In the genomic region with DNA sequence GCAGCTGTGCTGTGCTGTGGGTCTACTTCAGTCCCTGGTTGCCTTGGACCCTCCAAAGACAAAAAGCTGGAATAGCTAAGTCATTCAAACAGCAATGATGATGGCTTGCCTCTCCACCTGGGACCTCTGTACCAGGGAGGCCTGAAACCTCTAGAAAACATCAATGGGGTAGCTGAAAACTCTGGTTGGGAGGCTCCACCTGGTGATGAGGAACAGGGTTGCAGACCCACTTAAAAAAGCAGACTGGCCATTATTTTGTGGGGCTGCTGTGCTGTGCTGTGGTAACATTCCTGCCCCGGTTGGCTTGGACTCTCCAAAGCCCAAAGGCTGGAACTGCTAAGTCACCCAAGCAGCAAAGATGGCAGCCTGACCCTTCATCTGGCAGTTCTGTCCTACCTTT, we compare ENCODE assay signal across 15 cellular contexts.
DNase-seq lines count a peak whose midpoint lies in the region; TF ChIP-seq lines count a peak whose summit lies in the region.
"Had no signal": no experiment of that assay in that cellular context is flagged by ENCODE, and none has a peak within 500 bp of the region (broad histone marks: within the 10 kb centered on the region; RNA-seq: fewer than 3 reads in every experiment).

No MANE protein-coding gene starts in this region.

- H2AK5ac ChIP-seq in H9 (ENCODE audit: insufficient read length, low read length): no peak overlapping the region

- H3K36me3 Mint-ChIP-seq in H9 (ENCODE audit: insufficient read depth in 1 of 3, low read depth in 3 of 3): peaks cover 9 to 20% (median 15%) of the 10 kb centered on the region in 3 experiments
- H3K36me3 Mint-ChIP-seq in Caco-2 (ENCODE audit: insufficient read depth, unreplicated experiment): no peaks in the 10 kb centered on the region

- H3K23me2 ChIP-seq in H9 (ENCODE audit: insufficient read length, low read depth, low read length, poor library complexity, severe bottlenecking): no peaks in the 10 kb centered on the region

- no peak overlapping the region for H3K56ac ChIP-seq in H9 (ENCODE audit: insufficient read length, low read depth, low read length)

- no peak overlapping the region for H2BK12ac ChIP-seq in H9 (ENCODE audit: insufficient read length, low read depth, low read length)

- peaks cover 6% of the 10 kb centered on the region for H3K9me3 ChIP-seq in H9 (ENCODE audit: control insufficient read depth, low read depth, low read length)
- H3K9me3 ChIP-seq in SK-N-SH: no peaks in the 10 kb centered on the region
- H3K9me3 ChIP-seq in Caco-2: 0 out of 2 replicates have a peak, but pooled peaks cover 7% of the 10 kb centered on the region
- H3K9me3 ChIP-seq in esophagus muscularis mucosa: peaks cover 0 to 14% (median 5%) of the 10 kb centered on the region in 4 donors

- H4K91ac ChIP-seq in H9 (ENCODE audit: insufficient read length, low read depth, low read length): no peak overlapping the region

- CTCF ChIA-PET in SK-N-SH (lab: Yijun Ruan, JAX): interaction anchor here (1.9 kb wide), 1 partner anchor 581 kb away, joined by 4 read pairs; no protein-coding TSS in a partner anchor
- CTCF ChIA-PET in Caco-2 (lab: Charles Lee): no interaction called here

- H3K9me3 Mint-ChIP-seq in H9 (peaks cover 18 to 23% of the 10 kb centered on the region in 2 experiments), Caco-2 (ENCODE audit: unreplicated experiment) (peaks cover 13% of the 10 kb centered on the region)

- no peak overlapping the region for H3K4me3 ChIP-seq in SK-N-SH (ENCODE audit: low read depth in 2 of 2, low read length in 1 of 2)
- H3K4me3 ChIP-seq in Caco-2 (ENCODE audit: low read depth, low read length): no peak overlapping the region
- no peak overlapping the region for H3K4me3 ChIP-seq in esophagus muscularis mucosa
- H3K4me3 ChIP-seq: BLaER1, cardiac muscle cell, tibial artery had no signal

- H2BK120ac ChIP-seq in H9 (ENCODE audit: low read depth, low read length, poor library complexity, severe bottlenecking): no peak overlapping the region

- H3K4me2 ChIP-seq in H9 (ENCODE audit: insufficient read depth, insufficient read length, low read length): no peak overlapping the region
- H3K4me2 ChIP-seq in SK-N-SH: no peak overlapping the region
- H3K4me2 ChIP-seq: BLaER1, KMS-11 had no signal

- H3K79me1 ChIP-seq in H9 (ENCODE audit: insufficient read depth, low read depth, low read length, poor library complexity, severe bottlenecking): no peaks in the 10 kb centered on the region

- H3T11ph ChIP-seq in H9 (ENCODE audit: low read length): no peak overlapping the region

- H3K27me3 ChIP-seq in H9 (ENCODE audit: insufficient read depth, low read length) (no peaks in the 10 kb centered on the region), SK-N-SH (ENCODE audit: insufficient read depth) (no peaks in the 10 kb centered on the region), Caco-2 (replicated peaks; ENCODE audit: control insufficient read depth, insufficient read depth, low read length) (no peaks in the 10 kb centered on the region), esophagus muscularis mucosa (no peaks in the 10 kb centered on the region)
- H3K27me3 ChIP-seq: BLaER1, cardiac muscle cell, tibial artery had no signal

- no peak overlapping the region for H3K18ac ChIP-seq in H9 (ENCODE audit: insufficient read length, low read depth, low read length)

- no peaks in the 10 kb centered on the region for H3K4me1 Mint-ChIP-seq in H9
- no peaks in the 10 kb centered on the region for H3K4me1 Mint-ChIP-seq in Caco-2 (ENCODE audit: low read depth, unreplicated experiment)

- H2BK15ac ChIP-seq in H9 (ENCODE audit: low read depth, low read length): no peak overlapping the region

- DNase-seq in AG08396 (ENCODE audit: low spot score): peak; percentile 2
- peak; percentile 36 for DNase-seq in H9
- no peak for DNase-seq in SK-N-SH
- peak; percentile 3 for DNase-seq in iPS DF 19.7 (ENCODE audit: low read depth, low spot score)
- no peak for DNase-seq in Caco-2
- no peak for DNase-seq in C1 segment of cervical spinal cord (lab: John Stamatoyannopoulos, UW)
- no peak for DNase-seq in DMS153 treated with DMSO at 0.1 percent for 48 hours (lab: John Stamatoyannopoulos, UW; ENCODE audit: unreplicated experiment)
- no peak for DNase-seq in esophagus muscularis mucosa (ENCODE audit: extremely low spot score)
- DNase-seq: activated naive CD4-positive, alpha-beta T cell treated with anti-CD3 and anti-CD28 coated beads for 36 hours; NCI-H187; NCI-H524 treated with DMSO at 0.1 percent for 48 hours; tibial artery had no signal

- H3K23ac ChIP-seq in H9 (ENCODE audit: insufficient read length, low read depth, low read length): no peak overlapping the region

- no TSS peak for BruUV-seq in Caco-2 (replicated peaks; lab: Mats Ljungman, UMichigan)

- H3K27me3 Mint-ChIP-seq in H9 (ENCODE audit: low read depth) (no peaks in the 10 kb centered on the region), Caco-2 (ENCODE audit: insufficient read depth, unreplicated experiment) (no peaks in the 10 kb centered on the region)

- H4K5ac ChIP-seq in H9 (ENCODE audit: insufficient read length, low read depth, low read length): no peak overlapping the region

- H3K4ac ChIP-seq in H9 (ENCODE audit: low read depth, low read length): no peak overlapping the region

- no peaks in the 10 kb centered on the region for H3F3A ChIP-seq in SK-N-SH (replicated peaks; ENCODE audit: insufficient read depth)

- no peak overlapping the region for H3K14ac ChIP-seq in H9 (ENCODE audit: insufficient read depth, low read length)

- H3K9ac ChIP-seq in H9 (ENCODE audit: extremely low read depth, insufficient read length, low read length) (no peak overlapping the region), SK-N-SH (no peak overlapping the region)
- H3K9ac ChIP-seq: BLaER1, KMS-11 had no signal

- TF ChIP-seq RAD21 in SK-N-SH (IDR thresholded peaks at IDR 0.05; ENCODE audit: low read length): peak; percentile 49

- H3K27ac ChIP-seq in H9 (ENCODE audit: insufficient read length, low read depth, low read length) (no peak overlapping the region), SK-N-SH (ENCODE audit: low read depth in 2 of 2, low read length in 1 of 2) (no peak overlapping the region), esophagus muscularis mucosa (replicated peaks in 1 of 4) (no peak overlapping the region)
- H3K27ac ChIP-seq: BLaER1, cardiac muscle cell, KMS-11, tibial artery had no signal

- no peak for TF ChIP-seq POLR2A in esophagus muscularis mucosa (IDR thresholded peaks at IDR 0.05; ENCODE audit: low read depth)

- no peak overlapping the region for H2BK5ac ChIP-seq in H9 (ENCODE audit: insufficient read length, low read length)

- no CpG with 5 or more reads among the region's 1 CpG for WGBS in H9 (ENCODE audit: extremely low coverage, insufficient read length, low lambda C conversion rate)
- 36% methylated on average over 1 of the region's 1 CpG for WGBS in SK-N-SH (ENCODE audit: low lambda C conversion rate)
- no CpG with 5 or more reads among the region's 1 CpG for WGBS in esophagus muscularis mucosa

- POLR2A ChIA-PET in SK-N-SH (lab: Yijun Ruan, JAX): no interaction called here
- POLR2A ChIA-PET in Caco-2 (lab: Charles Lee): no interaction called here

- H4K8ac ChIP-seq in H9 (replicated peaks; ENCODE audit: insufficient read length, low read depth, low read length): no peak overlapping the region

- H2BK20ac ChIP-seq in H9 (ENCODE audit: low read depth, low read length, poor library complexity, severe bottlenecking): no peak overlapping the region

- H2AFZ ChIP-seq in H9 (ENCODE audit: low read length): no peak overlapping the region
- H2AFZ ChIP-seq in SK-N-SH (ENCODE audit: low read depth): no peak overlapping the region

- no peaks in the 10 kb centered on the region for H3K36me3 ChIP-seq in SK-N-SH (replicated peaks in 1 of 2; ENCODE audit: control insufficient read depth in 1 of 2, insufficient read depth in 2 of 2, low read length in 1 of 2)
- H3K36me3 ChIP-seq in Caco-2 (ENCODE audit: control insufficient read depth, insufficient read depth, low read length): no peaks in the 10 kb centered on the region
- no peaks in the 10 kb centered on the region for H3K36me3 ChIP-seq in esophagus muscularis mucosa
- H3K36me3 ChIP-seq: BLaER1, cardiac muscle cell, tibial artery had no signal

- H3K27ac Mint-ChIP-seq in H9 (no peak overlapping the region; a peak in 1 of 7 replicates), Caco-2 (ENCODE audit: unreplicated experiment) (no peak overlapping the region)
- H3K27ac Mint-ChIP-seq: activated naive CD4-positive, alpha-beta T cell treated with anti-CD3 and anti-CD28 coated beads for 36 hours had no signal

- TF ChIP-seq EP300 in SK-N-SH (IDR thresholded peaks at IDR 0.05; ENCODE audit: borderline replicate concordance in 1 of 2, low read depth in 1 of 2, low read length in 1 of 2) (no peak), esophagus muscularis mucosa (IDR thresholded peaks at IDR 0.05) (no peak)

- H4K20me1 ChIP-seq in H9 (ENCODE audit: control insufficient read depth, insufficient read depth, insufficient read length) (no peaks in the 10 kb centered on the region), SK-N-SH (ENCODE audit: insufficient read depth) (no peaks in the 10 kb centered on the region)
- H4K20me1 ChIP-seq: BLaER1 had no signal

- H3K4me1 ChIP-seq in H9 (ENCODE audit: insufficient read depth, low read length) (no peaks in the 10 kb centered on the region), SK-N-SH (ENCODE audit: control insufficient read depth in 1 of 2, insufficient read depth in 2 of 2, low read depth in 1 of 2, low read length in 1 of 2) (no peaks in the 10 kb centered on the region), Caco-2 (no peaks in the 10 kb centered on the region), esophagus muscularis mucosa (no peaks in the 10 kb centered on the region)
- H3K4me1 ChIP-seq: BLaER1, tibial artery had no signal

- TF ChIP-seq CTCF in H9 (conservative IDR thresholded peaks at IDR 0.05): peak; percentile 58; the same call in 2 of the 3 replicates
- no peak for TF ChIP-seq CTCF in SK-N-SH (IDR thresholded peaks at IDR 0.05)
- TF ChIP-seq CTCF in Caco-2 (IDR thresholded peaks at IDR 0.05; ENCODE audit: insufficient read depth in 1 of 2, low read depth in 1 of 2, low read length in 1 of 2, severe bottlenecking in 1 of 2, unreplicated experiment in 1 of 2): no peak
- no peak for TF ChIP-seq CTCF in esophagus muscularis mucosa (IDR thresholded peaks at IDR 0.05)

- no peak overlapping the region for H3K4me3 Mint-ChIP-seq in H9
- H3K4me3 Mint-ChIP-seq in Caco-2 (ENCODE audit: unreplicated experiment): no peak overlapping the region
- H3K4me3 Mint-ChIP-seq: activated naive CD4-positive, alpha-beta T cell treated with anti-CD3 and anti-CD28 coated beads for 36 hours had no signal

- intact Hi-C loops in Caco-2 (cut with micrococcal nuclease; ENCODE audit: unreplicated experiment): no loop called here
- intact Hi-C loops in esophagus muscularis mucosa (cut with DNase I): no loop called here

- no peaks in the 10 kb centered on the region for H3K9me2 ChIP-seq in SK-N-SH

- H3K79me2 ChIP-seq in H9 (ENCODE audit: insufficient read depth, low read length): no peaks in the 10 kb centered on the region
- H3K79me2 ChIP-seq in SK-N-SH (ENCODE audit: insufficient read depth): no peaks in the 10 kb centered on the region

Comparison
In these comparisons a context has a peak if more than half of its experiments do, and no peak if none do; other contexts are left out.
1. DNase-seq: peak in AG08396 (single experiment), H9 (single experiment) and iPS DF 19.7 (single experiment); none in SK-N-SH (single experiment), Caco-2 (0 of 2), C1 segment of cervical spinal cord (0 of 14), DMS153 treated with DMSO at 0.1 percent for 48 hours (single experiment) and esophagus muscularis mucosa (single experiment).